Comparison of ENCODE assay signal across 13 cellular contexts in genomic region chr2:234879671-234880455, GRCh38.
DNase-seq lines count a peak whose midpoint lies in the region; ATAC-seq and FAIRE-seq lines count a peak whose summit lies in the region.
"Had no signal": no experiment of that assay in that cellular context is flagged by ENCODE, and none has a peak within 500 bp of the region (broad histone marks: within the 10 kb centered on the region; RNA-seq: fewer than 3 reads in every experiment).

No MANE protein-coding gene starts in this region.

- intact Hi-C loops in activated CD4-positive, alpha-beta T cell treated with anti-CD3 and anti-CD28 coated beads for 36 hours (cut with DNase I, micrococcal nuclease) = no loop called here

- H3K4me3 ChIP-seq in skeletal muscle cell (ENCODE audit: low read depth, low read length) = no peak overlapping the region
- H3K4me3 ChIP-seq: transverse colon had no signal

- no peak overlapping the region for H3K27ac Mint-ChIP-seq in activated CD4-positive, alpha-beta T cell treated with anti-CD3 and anti-CD28 coated beads for 36 hours
- H3K27ac Mint-ChIP-seq in activated T-helper 17 cell treated with anti-CD3 and anti-CD28 coated beads, Interleukin-2, amount 50 U/mL, for 72 hours = no peak overlapping the region
- H3K27ac Mint-ChIP-seq: naive thymus-derived CD4-positive, alpha-beta T cell had no signal

- H3K36me3 Mint-ChIP-seq in activated CD4-positive, alpha-beta T cell treated with anti-CD3 and anti-CD28 coated beads for 36 hours (ENCODE audit: low read depth) = no peaks in the 10 kb centered on the region
- H3K36me3 Mint-ChIP-seq in activated T-helper 17 cell treated with anti-CD3 and anti-CD28 coated beads, Interleukin-2, amount 50 U/mL, for 72 hours (ENCODE audit: low read depth) = no peaks in the 10 kb centered on the region

- FAIRE-seq in RCC 7860 (lab: Jason Lieb, UNC) = no peak
- FAIRE-seq: islet of Langerhans had no signal

- peak; percentile 17 for ATAC-seq in activated CD4-positive, alpha-beta T cell treated with anti-CD3 and anti-CD28 coated beads for 36 hours
- ATAC-seq in GM19452 (IDR thresholded peaks at IDR 0.05; ENCODE audit: unreplicated experiment) (no peak), GM18909 (IDR thresholded peaks at IDR 0.05; ENCODE audit: poor library complexity, unreplicated experiment) (no peak)
- no peak for ATAC-seq in activated T-helper 17 cell treated with anti-CD3 and anti-CD28 coated beads, Interleukin-2, amount 50 U/mL, for 72 hours (replicated peaks)
- ATAC-seq: naive thymus-derived CD4-positive, alpha-beta T cell had no signal

- CTCF ChIA-PET in activated CD4-positive, alpha-beta T cell treated with anti-CD3 and anti-CD28 coated beads for 36 hours (lab: Charles Lee) = interaction anchor here (0.7 to 1.0 kb wide), 4 partner anchors 13 to 227 kb away, joined by 3 read pairs; no protein-coding TSS in a partner anchor

- no peak overlapping the region for H3K4me3 Mint-ChIP-seq in activated CD4-positive, alpha-beta T cell treated with anti-CD3 and anti-CD28 coated beads for 36 hours
- no peak overlapping the region for H3K4me3 Mint-ChIP-seq in activated T-helper 17 cell treated with anti-CD3 and anti-CD28 coated beads, Interleukin-2, amount 50 U/mL, for 72 hours
- H3K4me3 Mint-ChIP-seq: activated T-cell treated with anti-CD3 and anti-CD28 coated beads, Interleukin-2, amount 50 U/mL, for 4 hours; naive thymus-derived CD4-positive, alpha-beta T cell had no signal

- DNase-seq in activated CD4-positive, alpha-beta T cell treated with anti-CD3 and anti-CD28 coated beads for 36 hours = no peak
- no peak for DNase-seq in activated CD4-positive, alpha-beta T cell treated with anti-CD3 and anti-CD28 coated beads, Interleukin-2, amount 50 U/mL, for 1 hour
- DNase-seq in RCC 7860 (ENCODE audit: low spot score) (peak; percentile 93), epithelial cell of prostate (ENCODE audit: low read depth, low spot score) (no peak), skeletal muscle cell (ENCODE audit: low read depth) (peak; percentile 13)
- DNase-seq: activated T-cell treated with anti-CD3 and anti-CD28 coated beads, Interleukin-2, amount 50 U/mL, for 4 hours; caudate nucleus; naive thymus-derived CD4-positive, alpha-beta T cell; transverse colon had no signal

- H3K27me3 Mint-ChIP-seq in activated CD4-positive, alpha-beta T cell treated with anti-CD3 and anti-CD28 coated beads for 36 hours = peaks cover 7% of the 10 kb centered on the region
- peaks cover 21% of the 10 kb centered on the region for H3K27me3 Mint-ChIP-seq in activated T-helper 17 cell treated with anti-CD3 and anti-CD28 coated beads, Interleukin-2, amount 50 U/mL, for 72 hours

- POLR2A ChIA-PET in activated CD4-positive, alpha-beta T cell treated with anti-CD3 and anti-CD28 coated beads for 36 hours (lab: Charles Lee) = no interaction called here

- peak overlapping the region; percentile 55 for H3K27ac ChIP-seq in epithelial cell of prostate
- H3K27ac ChIP-seq: transverse colon had no signal

- no peaks in the 10 kb centered on the region for H3K9me3 Mint-ChIP-seq in activated CD4-positive, alpha-beta T cell treated with anti-CD3 and anti-CD28 coated beads for 36 hours (ENCODE audit: low read depth)
- H3K9me3 Mint-ChIP-seq in activated T-helper 17 cell treated with anti-CD3 and anti-CD28 coated beads, Interleukin-2, amount 50 U/mL, for 72 hours = no peaks in the 10 kb centered on the region
- H3K9me3 Mint-ChIP-seq: activated T-cell treated with anti-CD3 and anti-CD28 coated beads, Interleukin-2, amount 50 U/mL, for 4 hours had no signal

- H3K4me1 Mint-ChIP-seq in activated CD4-positive, alpha-beta T cell treated with anti-CD3 and anti-CD28 coated beads for 36 hours = peaks cover 7% of the 10 kb centered on the region
- no peaks in the 10 kb centered on the region for H3K4me1 Mint-ChIP-seq in activated T-helper 17 cell treated with anti-CD3 and anti-CD28 coated beads, Interleukin-2, amount 50 U/mL, for 72 hours

Comparison
In these comparisons a context has a peak if more than half of its experiments do, and no peak if none do; other contexts are left out.
1. DNase-seq: peak in RCC 7860 (single experiment) and skeletal muscle cell (single experiment); none in activated CD4-positive, alpha-beta T cell treated with anti-CD3 and anti-CD28 coated beads for 36 hours (single experiment), activated CD4-positive, alpha-beta T cell treated with anti-CD3 and anti-CD28 coated beads, Interleukin-2, amount 50 U/mL, for 1 hour (single experiment) and epithelial cell of prostate (single experiment).